ENCODE assay signal across 1 cellular context in the genomic region with DNA sequence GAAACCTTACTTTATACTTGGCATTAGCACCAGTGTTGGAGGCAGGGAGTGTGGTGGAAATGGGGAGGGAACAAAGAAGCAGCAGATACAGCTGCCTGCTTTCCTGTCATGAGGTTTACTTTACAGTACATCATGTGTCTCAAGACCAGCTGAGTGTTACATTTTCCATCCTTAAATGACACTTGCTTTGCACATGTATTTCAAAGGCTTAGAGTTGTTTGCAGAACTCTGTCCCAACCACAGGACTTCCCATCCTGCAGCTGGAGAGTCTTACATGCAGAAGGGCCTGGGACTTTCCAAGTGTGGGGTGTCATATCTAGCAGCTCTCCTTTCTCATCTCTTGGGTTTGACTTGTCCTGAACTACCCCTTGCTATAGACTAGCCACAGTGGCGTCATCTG.
TF ChIP-seq lines count a peak whose summit lies in the region.

No MANE protein-coding gene starts in this region.

TF ChIP-seq in HepG2, 621 proteins besides CTCF, POLR2A, EP300 and RAD21 (continued from another document):
- TF ChIP-seq KIAA2018 (CRISPR knock-in tag; IDR thresholded peaks at IDR 0.05; ENCODE audit: borderline replicate concordance) = no peak
- TF ChIP-seq BRCA1 (CRISPR knock-in tag; IDR thresholded peaks at IDR 0.05) = no peak
- no peak for TF ChIP-seq ATF7-NPFF (CRISPR knock-in tag; IDR thresholded peaks at IDR 0.05; ENCODE audit: low read depth)
- TF ChIP-seq ZNF607 (CRISPR knock-in tag; IDR thresholded peaks at IDR 0.05; ENCODE audit: borderline replicate concordance) = no peak
- no peak for TF ChIP-seq PBX3 (CRISPR knock-in tag; IDR thresholded peaks at IDR 0.05; ENCODE audit: borderline replicate concordance)
- TF ChIP-seq, protein P1, sequence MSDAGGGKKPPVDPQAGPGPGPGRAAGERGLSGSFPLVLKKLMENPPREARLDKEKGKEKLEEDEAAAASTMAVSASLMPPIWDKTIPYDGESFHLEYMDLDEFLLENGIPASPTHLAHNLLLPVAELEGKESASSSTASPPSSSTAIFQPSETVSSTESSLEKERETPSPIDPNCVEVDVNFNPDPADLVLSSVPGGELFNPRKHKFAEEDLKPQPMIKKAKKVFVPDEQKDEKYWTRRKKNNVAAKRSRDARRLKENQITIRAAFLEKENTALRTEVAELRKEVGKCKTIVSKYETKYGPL (CRISPR knock-in tag; IDR thresholded peaks at IDR 0.05) = no peak
- TF ChIP-seq ISL2 (CRISPR knock-in tag; IDR thresholded peaks at IDR 0.05) = no peak
